In the genomic region with DNA sequence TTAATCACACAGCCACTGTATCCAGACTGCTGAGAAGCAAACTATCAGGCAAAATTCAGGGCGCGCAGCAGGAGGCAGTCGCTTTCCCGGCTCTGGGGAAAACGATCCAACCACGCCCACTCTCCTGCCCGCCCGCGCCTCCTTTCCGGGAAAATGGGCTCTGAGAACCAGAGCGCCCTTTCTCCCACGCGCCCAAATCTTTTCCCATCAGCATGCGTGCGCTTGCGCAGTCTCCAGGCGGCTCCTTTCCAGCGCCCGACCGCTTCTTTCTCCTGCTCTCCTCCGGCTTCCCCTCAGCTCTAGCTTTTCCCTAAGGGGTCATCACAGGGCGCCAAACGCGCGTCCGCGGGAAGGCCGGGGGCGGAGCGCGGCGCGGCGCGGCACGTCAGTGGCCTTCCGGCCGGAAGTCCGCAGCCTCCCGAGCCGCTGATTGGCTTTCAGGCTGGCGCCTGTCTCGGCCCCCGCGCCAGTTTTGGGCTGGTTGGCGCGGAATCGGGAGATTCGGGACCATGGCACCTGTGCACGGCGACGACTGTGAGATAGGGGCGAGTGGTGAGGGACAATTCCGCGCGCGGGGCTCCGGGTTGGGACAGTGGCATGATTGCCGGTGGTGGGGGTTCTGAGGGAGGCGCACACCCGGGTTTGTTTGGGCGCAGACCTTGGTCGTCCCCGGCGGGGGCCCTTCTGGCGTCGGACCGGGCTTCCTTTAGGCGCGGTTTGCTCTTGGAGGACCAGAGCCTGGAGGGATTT, we compare ENCODE assay signal across 8 cellular contexts. TPM values are rescaled to one million over a fixed set of nuclear protein-coding genes. Genes with fewer than 3 reads are reported as not detected.
DNase-seq lines count a peak whose midpoint lies in the region; ATAC-seq and TF ChIP-seq lines count a peak whose summit lies in the region.

A gene with protein sequence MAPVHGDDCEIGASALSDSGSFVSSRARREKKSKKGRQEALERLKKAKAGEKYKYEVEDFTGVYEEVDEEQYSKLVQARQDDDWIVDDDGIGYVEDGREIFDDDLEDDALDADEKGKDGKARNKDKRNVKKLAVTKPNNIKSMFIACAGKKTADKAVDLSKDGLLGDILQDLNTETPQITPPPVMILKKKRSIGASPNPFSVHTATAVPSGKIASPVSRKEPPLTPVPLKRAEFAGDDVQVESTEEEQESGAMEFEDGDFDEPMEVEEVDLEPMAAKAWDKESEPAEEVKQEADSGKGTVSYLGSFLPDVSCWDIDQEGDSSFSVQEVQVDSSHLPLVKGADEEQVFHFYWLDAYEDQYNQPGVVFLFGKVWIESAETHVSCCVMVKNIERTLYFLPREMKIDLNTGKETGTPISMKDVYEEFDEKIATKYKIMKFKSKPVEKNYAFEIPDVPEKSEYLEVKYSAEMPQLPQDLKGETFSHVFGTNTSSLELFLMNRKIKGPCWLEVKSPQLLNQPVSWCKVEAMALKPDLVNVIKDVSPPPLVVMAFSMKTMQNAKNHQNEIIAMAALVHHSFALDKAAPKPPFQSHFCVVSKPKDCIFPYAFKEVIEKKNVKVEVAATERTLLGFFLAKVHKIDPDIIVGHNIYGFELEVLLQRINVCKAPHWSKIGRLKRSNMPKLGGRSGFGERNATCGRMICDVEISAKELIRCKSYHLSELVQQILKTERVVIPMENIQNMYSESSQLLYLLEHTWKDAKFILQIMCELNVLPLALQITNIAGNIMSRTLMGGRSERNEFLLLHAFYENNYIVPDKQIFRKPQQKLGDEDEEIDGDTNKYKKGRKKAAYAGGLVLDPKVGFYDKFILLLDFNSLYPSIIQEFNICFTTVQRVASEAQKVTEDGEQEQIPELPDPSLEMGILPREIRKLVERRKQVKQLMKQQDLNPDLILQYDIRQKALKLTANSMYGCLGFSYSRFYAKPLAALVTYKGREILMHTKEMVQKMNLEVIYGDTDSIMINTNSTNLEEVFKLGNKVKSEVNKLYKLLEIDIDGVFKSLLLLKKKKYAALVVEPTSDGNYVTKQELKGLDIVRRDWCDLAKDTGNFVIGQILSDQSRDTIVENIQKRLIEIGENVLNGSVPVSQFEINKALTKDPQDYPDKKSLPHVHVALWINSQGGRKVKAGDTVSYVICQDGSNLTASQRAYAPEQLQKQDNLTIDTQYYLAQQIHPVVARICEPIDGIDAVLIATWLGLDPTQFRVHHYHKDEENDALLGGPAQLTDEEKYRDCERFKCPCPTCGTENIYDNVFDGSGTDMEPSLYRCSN (N-terminal part only) (plus strand): TSS at position 466 of the 750 bp plus-strand sequence. CDS start 44 bp downstream, at position 510.

- H3K14ac ChIP-seq in mesenchymal stem cell (ENCODE audit: low read length in 2 of 2): no peak within 1 kb of the TSS

- CTCF ChIA-PET in Caco-2 (lab: Charles Lee): interaction anchor here (0.7 kb wide), 1 partner anchor 17 kb away, joined by 3 read pairs; no protein-coding TSS in a partner anchor
- CTCF ChIA-PET in activated CD8-positive, alpha-beta memory T cell treated with anti-CD3 and anti-CD28 coated beads, Interleukin-2, amount 10 ng/mL, durations not matched to agents 7 days and 5 days (lab: Charles Lee): no interaction called here

- TF ChIP-seq CTCF in Caco-2 (IDR thresholded peaks at IDR 0.05; ENCODE audit: insufficient read depth in 1 of 2, low read depth in 1 of 2, low read length in 1 of 2, severe bottlenecking in 1 of 2, unreplicated experiment in 1 of 2): peak in 1 of 2 experiments; percentile 45

- H3K27ac ChIP-seq in mesenchymal stem cell (ENCODE audit: low read length, poor library complexity, severe bottlenecking): no peak within 1 kb of the TSS

- no peaks in the 10 kb centered on the region for H3K27me3 ChIP-seq in Caco-2 (replicated peaks; ENCODE audit: control insufficient read depth, insufficient read depth, low read length)
- no peaks in the 10 kb centered on the region for H3K27me3 ChIP-seq in endocrine pancreas (ENCODE audit: control insufficient read depth, insufficient read depth, low read length)
- H3K27me3 ChIP-seq in mesenchymal stem cell (ENCODE audit: control insufficient read depth in 1 of 2, insufficient read depth in 1 of 2, low read length in 2 of 2): no peaks in the 10 kb centered on the region

- H3K9me3 ChIP-seq in Caco-2: no peaks in the 10 kb centered on the region
- no peaks in the 10 kb centered on the region for H3K9me3 ChIP-seq in endocrine pancreas (ENCODE audit: control insufficient read depth, low read length)
- no peaks in the 10 kb centered on the region for H3K9me3 ChIP-seq in mesenchymal stem cell (ENCODE audit: control insufficient read depth, low read length)

- peak within 1 kb of the TSS; percentile 95 for H3K27ac Mint-ChIP-seq in Caco-2 (ENCODE audit: unreplicated experiment)
- peak within 1 kb of the TSS; percentile 94 for H3K27ac Mint-ChIP-seq in activated CD8-positive, alpha-beta memory T cell treated with anti-CD3 and anti-CD28 coated beads, Interleukin-2, amount 10 ng/mL, durations not matched to agents 7 days and 5 days

- H2BK5ac ChIP-seq in mesenchymal stem cell (ENCODE audit: low read depth, low read length, poor library complexity, severe bottlenecking): no peak within 1 kb of the TSS

- no peak within 1 kb of the TSS for H2AK5ac ChIP-seq in mesenchymal stem cell (ENCODE audit: low read length, severe bottlenecking)

- no peak within 1 kb of the TSS for H3K23ac ChIP-seq in mesenchymal stem cell (ENCODE audit: low read length in 2 of 2)

- H3K27me3 Mint-ChIP-seq in Caco-2 (ENCODE audit: insufficient read depth, unreplicated experiment): no peaks in the 10 kb centered on the region
- H3K27me3 Mint-ChIP-seq in activated CD8-positive, alpha-beta memory T cell treated with anti-CD3 and anti-CD28 coated beads, Interleukin-2, amount 10 ng/mL, durations not matched to agents 7 days and 5 days: peaks cover 6% of the 10 kb centered on the region

- H3K9ac ChIP-seq in endocrine pancreas (ENCODE audit: control insufficient read depth, insufficient read depth, low read length): peak within 1 kb of the TSS; percentile 51
- peak within 1 kb of the TSS; percentile 89 for H3K9ac ChIP-seq in mesenchymal stem cell (ENCODE audit: low read length)

- H3K4me1 ChIP-seq in Caco-2: no peaks in the 10 kb centered on the region
- peaks cover 5% of the 10 kb centered on the region for H3K4me1 ChIP-seq in endocrine pancreas (ENCODE audit: control insufficient read depth, insufficient read depth, low read length)
- H3K4me1 ChIP-seq in mesenchymal stem cell (ENCODE audit: control insufficient read depth, insufficient read depth, low read depth, low read length): no peaks in the 10 kb centered on the region

- H3K18ac ChIP-seq in mesenchymal stem cell (ENCODE audit: low read depth in 1 of 2, low read length in 2 of 2): peak within 1 kb of the TSS in 1 of 2 experiments; percentile 28

- H3K4me1 Mint-ChIP-seq in Caco-2 (ENCODE audit: low read depth, unreplicated experiment): peaks cover 5% of the 10 kb centered on the region
- peaks cover 26% of the 10 kb centered on the region for H3K4me1 Mint-ChIP-seq in activated CD8-positive, alpha-beta memory T cell treated with anti-CD3 and anti-CD28 coated beads, Interleukin-2, amount 10 ng/mL, durations not matched to agents 7 days and 5 days

- no peak within 1 kb of the TSS for H3K4ac ChIP-seq in mesenchymal stem cell (ENCODE audit: low read depth in 1 of 2, low read length in 2 of 2)

- DNase-seq in Caco-2 (peak; percentile 94 to 96), HT1080 (ENCODE audit: low read depth) (peak; percentile 95), NOMO-1 treated with dmso at 0.1 percent for 144 hours (lab: John Stamatoyannopoulos, UW; ENCODE audit: unreplicated experiment) (peak; percentile 84), mesenchymal stem cell (peak; percentile 96)
- peak; percentile 83 for DNase-seq in activated CD8-positive, alpha-beta memory T cell treated with anti-CD3 and anti-CD28 coated beads, Interleukin-2, amount 10 ng/mL, durations not matched to agents 7 days and 5 days
- peak; percentile 57 for DNase-seq in stimulated activated CD8-positive, alpha-beta memory T cell treated with anti-CD3 and anti-CD28 coated beads, Interleukin-12 subunit alpha, Interleukin-12 subunit beta, amount 100 ng/mL, for 24 hours (ENCODE audit: extremely low read depth)

- H4K8ac ChIP-seq in mesenchymal stem cell (ENCODE audit: low read length): peak within 1 kb of the TSS; percentile 49

- no peak within 1 kb of the TSS for H4K91ac ChIP-seq in mesenchymal stem cell (ENCODE audit: low read length)

- BruUV-seq in Caco-2 (replicated peaks; lab: Mats Ljungman, UMichigan): no TSS peak

- POLR2A ChIA-PET in Caco-2 (lab: Charles Lee): interaction anchor here (0.6 to 0.7 kb wide), 2 partner anchors 20 to 35 kb away, joined by 4 to 7 read pairs; no protein-coding TSS in a partner anchor

- intact Hi-C loops in Caco-2 (cut with micrococcal nuclease; ENCODE audit: unreplicated experiment): loop anchor here (1.0 to 2.0 kb wide), 3 partner anchors 14 to 35 kb away; no protein-coding TSS in a partner anchor

- no peak within 1 kb of the TSS for H2BK15ac ChIP-seq in mesenchymal stem cell (ENCODE audit: low read depth, poor library complexity, severe bottlenecking)

- H3K79me1 ChIP-seq in mesenchymal stem cell (replicated peaks; ENCODE audit: low read length, poor library complexity, severe bottlenecking): peaks cover 1% of the 10 kb centered on the region

- WGBS in mesenchymal stem cell: 0% methylated on average over 30 of the region's 70 CpGs

- peak within 1 kb of the TSS; percentile 75 for H3K4me3 ChIP-seq in Caco-2 (ENCODE audit: low read depth, low read length)
- peak within 1 kb of the TSS; percentile 86 for H3K4me3 ChIP-seq in endocrine pancreas (ENCODE audit: control insufficient read depth, insufficient read depth, low read length)
- H3K4me3 ChIP-seq in mesenchymal stem cell (ENCODE audit: insufficient read depth in 1 of 2, low read depth in 1 of 2, low read length in 2 of 2): peak within 1 kb of the TSS; percentile 72 to 85

- peak within 1 kb of the TSS; percentile 81 for H3K4me3 Mint-ChIP-seq in Caco-2 (ENCODE audit: unreplicated experiment)
- H3K4me3 Mint-ChIP-seq in activated CD8-positive, alpha-beta memory T cell treated with anti-CD3 and anti-CD28 coated beads, Interleukin-2, amount 10 ng/mL, durations not matched to agents 7 days and 5 days: peak within 1 kb of the TSS; percentile 89

- H2BK120ac ChIP-seq in mesenchymal stem cell (ENCODE audit: low read depth, low read length): no peak within 1 kb of the TSS

- no peaks in the 10 kb centered on the region for H3K9me3 Mint-ChIP-seq in Caco-2 (ENCODE audit: unreplicated experiment)
- H3K9me3 Mint-ChIP-seq in activated CD8-positive, alpha-beta memory T cell treated with anti-CD3 and anti-CD28 coated beads, Interleukin-2, amount 10 ng/mL, durations not matched to agents 7 days and 5 days (ENCODE audit: low read depth): no peaks in the 10 kb centered on the region

- H3K36me3 ChIP-seq in Caco-2 (ENCODE audit: control insufficient read depth, insufficient read depth, low read length) (no peaks in the 10 kb centered on the region), endocrine pancreas (ENCODE audit: control insufficient read depth, insufficient read depth, low read length) (no peaks in the 10 kb centered on the region), mesenchymal stem cell (ENCODE audit: control insufficient read depth in 1 of 2, insufficient read depth in 2 of 2, low read depth in 1 of 2, low read length in 2 of 2) (no peaks in the 10 kb centered on the region)

- H2BK12ac ChIP-seq in mesenchymal stem cell (ENCODE audit: low read length in 2 of 2): no peak within 1 kb of the TSS

- no peaks in the 10 kb centered on the region for H3K36me3 Mint-ChIP-seq in Caco-2 (ENCODE audit: insufficient read depth, unreplicated experiment)
- H3K36me3 Mint-ChIP-seq in activated CD8-positive, alpha-beta memory T cell treated with anti-CD3 and anti-CD28 coated beads, Interleukin-2, amount 10 ng/mL, durations not matched to agents 7 days and 5 days: peaks cover 13% of the 10 kb centered on the region

- peak; percentile 96 for ATAC-seq in GM21367 (IDR thresholded peaks at IDR 0.05; ENCODE audit: unreplicated experiment)
- peak; percentile 97 for ATAC-seq in activated CD8-positive, alpha-beta memory T cell treated with anti-CD3 and anti-CD28 coated beads, Interleukin-2, amount 10 ng/mL, durations not matched to agents 7 days and 5 days

- peak within 1 kb of the TSS; percentile 53 for H3K4me2 ChIP-seq in mesenchymal stem cell (ENCODE audit: low read length, poor library complexity, severe bottlenecking)

- peak within 1 kb of the TSS; percentile 69 for H2AFZ ChIP-seq in mesenchymal stem cell (ENCODE audit: low read depth, low read length)

RNA-seq across cellular contexts. Expression of the gene that starts here (rescaled TPM):
- 21.6 and 23.5 TPM in 2 replicates for total RNA-seq in Caco-2 (2022)
- 19.7 and 20.1 TPM in 2 replicates for total RNA-seq in HT1080 (2014; rRNA removed; shearing (Covaris generic))
- polyA plus RNA-seq in HT1080 (2015; cell fraction: cytosol; rRNA removed): 9.7 and 12.2 TPM in 2 replicates
- 29.1 and 31.6 TPM in 2 replicates for polyA plus RNA-seq in HT1080 (2015; cell fraction: nucleus; rRNA removed)
- total RNA-seq in activated CD8-positive, alpha-beta memory T cell treated with anti-CD3 and anti-CD28 coated beads, Interleukin-2, amount 10 ng/mL, durations not matched to agents 7 days and 5 days: 10 to 100 TPM; 35.7 to 36.5 TPM
- polyA plus RNA-seq in mesenchymal stem cell (2013, experiment 1 of 2): 1.9 TPM
- 2.3 TPM for polyA plus RNA-seq in mesenchymal stem cell (2013, experiment 2 of 2)
